Comparison of ENCODE assay signal across 8 cellular contexts in genomic region chr16:27243725-27244362, GRCh38. TPM values are rescaled to one million over a fixed set of nuclear protein-coding genes. Genes with fewer than 3 reads are reported as not detected.
DNase-seq lines count a peak whose midpoint lies in the region; ATAC-seq and TF ChIP-seq lines count a peak whose summit lies in the region.

No MANE protein-coding gene starts in this region.

- no peak for TF ChIP-seq CTCF in HFFc6 (IDR thresholded peaks at IDR 0.05)

- H3K27me3 ChIP-seq in H7 (ENCODE audit: control insufficient read depth, insufficient read depth, low read length), result no peaks in the 10 kb centered on the region

- ATAC-seq in left lobe of liver (no peak), GM19463 (IDR thresholded peaks at IDR 0.05; ENCODE audit: unreplicated experiment) (no peak), HG02623 (IDR thresholded peaks at IDR 0.05; ENCODE audit: unreplicated experiment) (no peak)
- ATAC-seq in stimulated activated memory B cell treated with anti-CD40 and anti-IgM and Interleukin-4, amounts not matched to agents 10 μg/mL and 1 μg/mL and 100 μg/mL, for 72 hours, result no peak

- peak overlapping the region; percentile 28; the same call in 1 of the 2 replicates for H3K4me3 Mint-ChIP-seq in HFFc6
- no peak overlapping the region for H3K4me3 Mint-ChIP-seq in stimulated activated memory B cell treated with anti-CD40 and anti-IgM and Interleukin-4, amounts not matched to agents 10 μg/mL and 1 μg/mL and 100 μg/mL, for 72 hours

- peaks cover 89% of the 10 kb centered on the region for H3K4me1 Mint-ChIP-seq in HFFc6 (ENCODE audit: low read depth)
- peaks cover 45% of the 10 kb centered on the region for H3K4me1 Mint-ChIP-seq in stimulated activated memory B cell treated with anti-CD40 and anti-IgM and Interleukin-4, amounts not matched to agents 10 μg/mL and 1 μg/mL and 100 μg/mL, for 72 hours

- DNase-seq in HFFc6 (no peak), left lobe of liver (ENCODE audit: low spot score) (peak; percentile 34), germinal center (ENCODE audit: low spot score) (no peak), H7 (no peak)
- peak; percentile 18 to 20 for DNase-seq in activated T-cell treated with anti-CD3 and anti-CD28 coated beads, Interleukin-2, amount 50 U/mL, for 48 hours

- H3K27me3 Mint-ChIP-seq in HFFc6 (ENCODE audit: insufficient read depth), result peaks cover 3% of the 10 kb centered on the region; the same call in 1 of the 2 replicates
- no peaks in the 10 kb centered on the region for H3K27me3 Mint-ChIP-seq in stimulated activated memory B cell treated with anti-CD40 and anti-IgM and Interleukin-4, amounts not matched to agents 10 μg/mL and 1 μg/mL and 100 μg/mL, for 72 hours

- H3K4me3 ChIP-seq in H7 (ENCODE audit: insufficient read depth, low read depth, low read length), result no peak overlapping the region

- no peaks in the 10 kb centered on the region for H3K36me3 ChIP-seq in H7 (replicated peaks; ENCODE audit: control insufficient read depth, insufficient read depth, low read length)

- no peaks in the 10 kb centered on the region for H3K9me3 Mint-ChIP-seq in HFFc6
- peaks cover 5% of the 10 kb centered on the region for H3K9me3 Mint-ChIP-seq in stimulated activated memory B cell treated with anti-CD40 and anti-IgM and Interleukin-4, amounts not matched to agents 10 μg/mL and 1 μg/mL and 100 μg/mL, for 72 hours

- peak overlapping the region; percentile 81 for H3K27ac Mint-ChIP-seq in HFFc6
- peak overlapping the region; percentile 53 for H3K27ac Mint-ChIP-seq in stimulated activated memory B cell treated with anti-CD40 and anti-IgM and Interleukin-4, amounts not matched to agents 10 μg/mL and 1 μg/mL and 100 μg/mL, for 72 hours

- no peaks in the 10 kb centered on the region; the same call in 1 of the 2 replicates for H3K36me3 Mint-ChIP-seq in HFFc6 (ENCODE audit: low read depth)
- peaks cover 33% of the 10 kb centered on the region for H3K36me3 Mint-ChIP-seq in stimulated activated memory B cell treated with anti-CD40 and anti-IgM and Interleukin-4, amounts not matched to agents 10 μg/mL and 1 μg/mL and 100 μg/mL, for 72 hours

RNA-seq across cellular contexts. Expression of gene NSMCE1, which starts 24.7 kb away (rescaled TPM):
- total RNA-seq in HFFc6 (2021; fragmentation: NEBNext Ultra II Directional; extraction: Animal tissue kit (Norgen Biotek cat#: 25700)), result 10 to 100 TPM; 63.6 to 71.3 (median 66.5) TPM
- 27.9 TPM for total RNA-seq in left lobe of liver
- 22.8 and 24.7 TPM in 2 replicates for total RNA-seq in H7 (2014; rRNA removed; shearing (Covaris generic))

RNA-seq across cellular contexts. Expression of gene KDM8, which starts 40.5 kb away (rescaled TPM):
- 1 to 10 TPM; 4.1 to 5.8 (median 4.9) TPM for total RNA-seq in HFFc6 (2021; fragmentation: NEBNext Ultra II Directional; extraction: Animal tissue kit (Norgen Biotek cat#: 25700))
- total RNA-seq in left lobe of liver, result 73.7 TPM
- total RNA-seq in H7 (2014; rRNA removed; shearing (Covaris generic)), result 7.6 and 12.2 TPM in 2 replicates

Comparison
In these comparisons a context has a peak if more than half of its experiments do, and no peak if none do; other contexts are left out.
1. DNase-seq: peak in activated T-cell treated with anti-CD3 and anti-CD28 coated beads, Interleukin-2, amount 50 U/mL, for 48 hours (2 of 2) and left lobe of liver (single experiment); none in HFFc6 (single experiment), germinal center (single experiment) and H7 (single experiment).